In genomic region chr14:99155173-99155777, GRCh38 we compare ENCODE assay signal across 24 cellular contexts.
DNase-seq lines count a peak whose midpoint lies in the region; ATAC-seq and TF ChIP-seq lines count a peak whose summit lies in the region.
"Had no signal": no experiment of that assay in that cellular context is flagged by ENCODE, and none has a peak within 500 bp of the region (broad histone marks: within the 10 kb centered on the region; RNA-seq: fewer than 3 reads in every experiment).

No MANE protein-coding gene starts in this region.

- peaks cover 7 to 8% of the 10 kb centered on the region in 2 donors for H3K4me1 Mint-ChIP-seq in natural killer cell treated with Interleukin-12 subunit alpha and Interleukin-12 subunit beta and Interleukin-15 and Interleukin-18, amount 100 ng/mL, for 72 hours (ENCODE audit: low read depth in 2 of 2)
- peaks cover 6 to 7% of the 10 kb centered on the region in 2 donors for H3K4me1 Mint-ChIP-seq in natural killer cell
- H3K4me1 Mint-ChIP-seq in T-helper 2 cell treated with Interferon-gamma antibody and Interleukin-4, amounts not matched to agents 5 μg/mL and 100 μg/mL, for 36 hours (ENCODE audit: low read depth): peaks cover 5% of the 10 kb centered on the region
- H3K4me1 Mint-ChIP-seq: IgD-negative memory B cell; neural progenitor cell; stimulated activated memory B cell treated with anti-CD40 and anti-IgM and Interleukin-4, amounts not matched to agents 10 μg/mL and 1 μg/mL and 100 μg/mL, for 72 hours had no signal

- ATAC-seq in natural killer cell treated with Interleukin-12 subunit alpha and Interleukin-12 subunit beta and Interleukin-15 and Interleukin-18, amount 100 ng/mL, for 72 hours: peak; percentile 43 to 54
- ATAC-seq in natural killer cell (no peak), lung (ENCODE audit: insufficient read depth, low FRiP score) (peak; percentile 37), aorta (ENCODE audit: low FRiP score) (peak; percentile 75), GM19395 (IDR thresholded peaks at IDR 0.05; ENCODE audit: unreplicated experiment) (no peak), HG03025 (IDR thresholded peaks at IDR 0.05; ENCODE audit: low FRiP score, unreplicated experiment) (no peak)
- ATAC-seq: activated CD4-positive, alpha-beta T cell treated with anti-CD3 and anti-CD28 coated beads for 36 hours; foreskin keratinocyte; stimulated activated memory B cell treated with anti-CD40 and anti-IgM and Interleukin-4, amounts not matched to agents 10 μg/mL and 1 μg/mL and 100 μg/mL, for 72 hours had no signal

- no peak overlapping the region for H3K27ac Mint-ChIP-seq in natural killer cell treated with Interleukin-12 subunit alpha and Interleukin-12 subunit beta and Interleukin-15 and Interleukin-18, amount 100 ng/mL, for 72 hours
- H3K27ac Mint-ChIP-seq in natural killer cell: no peak overlapping the region
- no peak overlapping the region for H3K27ac Mint-ChIP-seq in T-helper 2 cell treated with Interferon-gamma antibody and Interleukin-4, amounts not matched to agents 5 μg/mL and 100 μg/mL, for 36 hours
- H3K27ac Mint-ChIP-seq: activated CD4-positive, alpha-beta T cell treated with anti-CD3 and anti-CD28 coated beads for 36 hours; activated naive CD4-positive, alpha-beta T cell treated with anti-CD3 and anti-CD28 coated beads, Interleukin-2, amount 10 ng/mL, durations not matched to agents 7 days and 5 days; IgD-negative memory B cell; neural progenitor cell; stimulated activated memory B cell treated with anti-CD40 and anti-IgM and Interleukin-4, amounts not matched to agents 10 μg/mL and 1 μg/mL and 100 μg/mL, for 72 hours had no signal

- H3K9ac ChIP-seq in adipocyte (ENCODE audit: low read length): no peak overlapping the region
- H3K9ac ChIP-seq: neural progenitor cell had no signal

- WGBS in lung, 2 donors: 21 to 28% methylated on average over 5 of the region's 5 CpGs
- WGBS in aorta, 2 donors: 33 to 34% methylated on average over 5 of the region's 5 CpGs

- no peaks in the 10 kb centered on the region for H3K36me3 Mint-ChIP-seq in natural killer cell treated with Interleukin-12 subunit alpha and Interleukin-12 subunit beta and Interleukin-15 and Interleukin-18, amount 100 ng/mL, for 72 hours
- no peaks in the 10 kb centered on the region for H3K36me3 Mint-ChIP-seq in natural killer cell
- no peaks in the 10 kb centered on the region for H3K36me3 Mint-ChIP-seq in T-helper 2 cell treated with Interferon-gamma antibody and Interleukin-4, amounts not matched to agents 5 μg/mL and 100 μg/mL, for 36 hours (ENCODE audit: low read depth)
- H3K36me3 Mint-ChIP-seq: activated naive CD4-positive, alpha-beta T cell treated with anti-CD3 and anti-CD28 coated beads, Interleukin-2, amount 10 ng/mL, durations not matched to agents 7 days and 5 days; IgD-negative memory B cell; neural progenitor cell; stimulated activated memory B cell treated with anti-CD40 and anti-IgM and Interleukin-4, amounts not matched to agents 10 μg/mL and 1 μg/mL and 100 μg/mL, for 72 hours had no signal

- peaks cover 15% of the 10 kb centered on the region for H3K4me1 ChIP-seq in adipocyte (ENCODE audit: control insufficient read depth, insufficient read depth, low read length)
- H3K4me1 ChIP-seq in lung (ENCODE audit: control insufficient read depth in 2 of 2, insufficient read depth in 2 of 2, low read length in 2 of 2): peaks cover 0 to 3% of the 10 kb centered on the region in 2 donors
- peaks cover 0 to 2% of the 10 kb centered on the region in 2 donors for H3K4me1 ChIP-seq in aorta (ENCODE audit: control insufficient read depth in 1 of 2, insufficient read depth in 2 of 2, low read length in 2 of 2)
- H3K4me1 ChIP-seq: colonic mucosa, foreskin keratinocyte, neural progenitor cell had no signal

- H3K4me3 Mint-ChIP-seq in natural killer cell treated with Interleukin-12 subunit alpha and Interleukin-12 subunit beta and Interleukin-15 and Interleukin-18, amount 100 ng/mL, for 72 hours: peak overlapping the region; percentile 1
- H3K4me3 Mint-ChIP-seq in natural killer cell: no peak overlapping the region
- H3K4me3 Mint-ChIP-seq in T-helper 2 cell treated with Interferon-gamma antibody and Interleukin-4, amounts not matched to agents 5 μg/mL and 100 μg/mL, for 36 hours: no peak overlapping the region
- H3K4me3 Mint-ChIP-seq: activated CD4-positive, alpha-beta T cell treated with anti-CD3 and anti-CD28 coated beads for 36 hours; activated naive CD4-positive, alpha-beta T cell treated with anti-CD3 and anti-CD28 coated beads, Interleukin-2, amount 10 ng/mL, durations not matched to agents 7 days and 5 days; IgD-negative memory B cell; neural progenitor cell; stimulated activated memory B cell treated with anti-CD40 and anti-IgM and Interleukin-4, amounts not matched to agents 10 μg/mL and 1 μg/mL and 100 μg/mL, for 72 hours had no signal

- H3K27ac ChIP-seq in lung (ENCODE audit: low read depth in 1 of 2, low read length in 1 of 2) (no peak overlapping the region), aorta (ENCODE audit: low read depth in 1 of 2, low read length in 2 of 2) (no peak overlapping the region)
- H3K27ac ChIP-seq: colonic mucosa, foreskin keratinocyte, HL-60, neural progenitor cell had no signal

- H3K36me3 ChIP-seq in adipocyte (ENCODE audit: control insufficient read depth, insufficient read depth, low read length, severe bottlenecking) (no peaks in the 10 kb centered on the region), lung (ENCODE audit: control insufficient read depth in 2 of 2, insufficient read depth in 2 of 2, low read length in 2 of 2) (no peaks in the 10 kb centered on the region), aorta (ENCODE audit: control insufficient read depth in 1 of 2, insufficient read depth in 2 of 2, low read length in 1 of 2) (no peaks in the 10 kb centered on the region)
- H3K36me3 ChIP-seq: colonic mucosa, neural progenitor cell had no signal

- H3K9me3 Mint-ChIP-seq in natural killer cell treated with Interleukin-12 subunit alpha and Interleukin-12 subunit beta and Interleukin-15 and Interleukin-18, amount 100 ng/mL, for 72 hours: no peaks in the 10 kb centered on the region
- H3K9me3 Mint-ChIP-seq in natural killer cell: no peaks in the 10 kb centered on the region
- H3K9me3 Mint-ChIP-seq in T-helper 2 cell treated with Interferon-gamma antibody and Interleukin-4, amounts not matched to agents 5 μg/mL and 100 μg/mL, for 36 hours: no peaks in the 10 kb centered on the region
- H3K9me3 Mint-ChIP-seq: activated naive CD4-positive, alpha-beta T cell treated with anti-CD3 and anti-CD28 coated beads, Interleukin-2, amount 10 ng/mL, durations not matched to agents 7 days and 5 days; IgD-negative memory B cell; neural progenitor cell; stimulated activated memory B cell treated with anti-CD40 and anti-IgM and Interleukin-4, amounts not matched to agents 10 μg/mL and 1 μg/mL and 100 μg/mL, for 72 hours had no signal

- peaks cover 3% of the 10 kb centered on the region for H3K9me3 ChIP-seq in adipocyte (ENCODE audit: control insufficient read depth, low read length)
- H3K9me3 ChIP-seq in lung (ENCODE audit: control insufficient read depth in 2 of 2, insufficient read depth in 1 of 2, low read length in 1 of 2): no peaks in the 10 kb centered on the region
- H3K9me3 ChIP-seq in aorta (ENCODE audit: control insufficient read depth, low read length): no peaks in the 10 kb centered on the region
- H3K9me3 ChIP-seq: colonic mucosa had no signal

- H3K27me3 ChIP-seq in adipocyte (replicated peaks; ENCODE audit: control insufficient read depth, insufficient read depth, low read length) (peaks cover 2% of the 10 kb centered on the region), lung (ENCODE audit: control insufficient read depth, insufficient read depth) (no peaks in the 10 kb centered on the region), aorta (ENCODE audit: control insufficient read depth in 1 of 2, insufficient read depth in 2 of 2, low read length in 1 of 2) (no peaks in the 10 kb centered on the region)
- H3K27me3 ChIP-seq: colonic mucosa, neural progenitor cell had no signal

- H3K4me3 ChIP-seq in adipocyte (ENCODE audit: low read length) (peak overlapping the region; percentile 30), lung (no peak overlapping the region), aorta (ENCODE audit: low read length in 2 of 2) (no peak overlapping the region)
- H3K4me3 ChIP-seq: colonic mucosa, neural progenitor cell had no signal

- no peak for TF ChIP-seq CTCF in natural killer cell (IDR thresholded peaks at IDR 0.05)
- TF ChIP-seq CTCF in lung (IDR thresholded peaks at IDR 0.05; ENCODE audit: control extremely low read depth, extremely low read depth): no peak

- no peak for DNase-seq in natural killer cell treated with Interleukin-12 subunit alpha and Interleukin-12 subunit beta and Interleukin-15 and Interleukin-18, amount 100 ng/mL, for 72 hours (ENCODE audit: low spot score)
- DNase-seq in natural killer cell: no peak
- peak; percentile 11 for DNase-seq in adipocyte (ENCODE audit: low read depth)
- DNase-seq in lung (ENCODE audit: low spot score): no peak
- peak in 1 of 2 donors; percentile 70 for DNase-seq in aorta
- DNase-seq in T-helper 2 cell treated with Interferon-gamma antibody and Interleukin-4, amounts not matched to agents 5 μg/mL and 100 μg/mL, for 36 hours (ENCODE audit: low spot score): no peak
- DNase-seq: activated CD4-positive, alpha-beta T cell treated with anti-CD3 and anti-CD28 coated beads for 36 hours; activated naive CD4-positive, alpha-beta T cell treated with anti-CD3 and anti-CD28 coated beads, Interleukin-2, amount 10 ng/mL, durations not matched to agents 7 days and 5 days; colonic mucosa; COR-L47; DND-41; foreskin keratinocyte; hippocampal formation; MM.1S; NCI-H2029; NCI-H446; RPMI8226; trophoblast cell had no signal

- H3K27me3 Mint-ChIP-seq in natural killer cell treated with Interleukin-12 subunit alpha and Interleukin-12 subunit beta and Interleukin-15 and Interleukin-18, amount 100 ng/mL, for 72 hours: peaks cover 0 to 7% of the 10 kb centered on the region in 2 donors
- peaks cover 4 to 5% of the 10 kb centered on the region in 2 donors for H3K27me3 Mint-ChIP-seq in natural killer cell (ENCODE audit: low read depth in 2 of 2)
- peaks cover 21% of the 10 kb centered on the region for H3K27me3 Mint-ChIP-seq in T-helper 2 cell treated with Interferon-gamma antibody and Interleukin-4, amounts not matched to agents 5 μg/mL and 100 μg/mL, for 36 hours (ENCODE audit: low read depth)
- H3K27me3 Mint-ChIP-seq: activated CD4-positive, alpha-beta T cell treated with anti-CD3 and anti-CD28 coated beads for 36 hours; IgD-negative memory B cell; stimulated activated memory B cell treated with anti-CD40 and anti-IgM and Interleukin-4, amounts not matched to agents 10 μg/mL and 1 μg/mL and 100 μg/mL, for 72 hours had no signal

- intact Hi-C loops in natural killer cell (cut with micrococcal nuclease) (no loop called here), aorta (cut with DNase I) (loop anchor here in 1 of 2 donors (5.0 kb wide), 1 partner anchor 37 kb away; no protein-coding TSS in a partner anchor)

Comparison
In these comparisons a context has a peak if more than half of its experiments do, and no peak if none do; other contexts are left out.
1. ATAC-seq: peak in natural killer cell treated with Interleukin-12 subunit alpha and Interleukin-12 subunit beta and Interleukin-15 and Interleukin-18, amount 100 ng/mL, for 72 hours (2 of 2), lung (single experiment) and aorta (single experiment); none in natural killer cell (0 of 3), GM19395 (single experiment) and HG03025 (single experiment).